In the genomic region with DNA sequence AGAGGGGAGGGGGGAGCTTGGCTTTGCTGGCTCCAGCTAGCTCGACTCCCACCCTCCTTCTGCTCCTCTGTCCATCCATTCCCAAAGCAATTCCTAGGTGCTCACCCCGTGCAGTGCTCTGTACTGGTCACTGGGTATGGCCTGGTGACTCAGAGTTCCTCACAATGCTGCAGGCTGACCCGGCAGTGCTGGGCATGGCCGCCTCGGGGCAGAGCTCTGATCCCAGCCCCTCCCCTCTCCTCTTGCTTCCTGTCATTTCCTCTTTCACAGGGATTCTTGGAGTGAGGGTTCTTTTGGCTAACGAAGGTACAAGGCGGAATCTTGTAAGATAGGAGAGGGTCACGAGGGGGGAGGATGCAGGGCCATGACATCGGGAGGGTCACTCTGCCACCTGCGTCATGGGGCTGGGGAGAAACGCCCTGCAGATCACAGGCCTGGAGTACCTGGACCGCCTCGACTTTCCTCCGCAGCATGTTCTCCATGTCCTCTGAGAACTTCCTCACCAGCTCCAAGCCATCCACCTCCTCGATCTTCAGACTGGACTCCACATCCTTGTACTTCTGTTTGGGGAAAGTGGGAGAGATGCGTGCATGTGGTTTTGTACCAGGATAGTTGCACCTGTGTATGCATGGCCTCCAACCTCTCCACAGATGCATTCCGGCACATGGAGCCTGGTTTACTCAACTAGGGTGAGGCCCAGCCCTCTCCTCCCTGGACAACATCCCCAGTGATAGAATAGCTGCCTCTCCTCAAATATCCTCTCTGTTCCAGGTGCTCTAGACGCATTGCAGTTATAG, we compare ENCODE assay signal across 1 cellular context.
TF ChIP-seq lines count a peak whose summit lies in the region.

No MANE protein-coding gene starts in this region.

TF ChIP-seq in IMR-90, 13 proteins besides CTCF, POLR2A, EP300 and RAD21:
- TF ChIP-seq FOS (IDR thresholded peaks at IDR 0.05; ENCODE audit: low read depth, low read length) (no peak), MAZ (IDR thresholded peaks at IDR 0.05; ENCODE audit: borderline replicate concordance, low read depth, low read length) (no peak), MAFK (IDR thresholded peaks at IDR 0.05; ENCODE audit: low read depth, low read length) (no peak), BHLHE40 (IDR thresholded peaks at IDR 0.05; ENCODE audit: low read depth, low read length) (no peak), RFX5 (IDR thresholded peaks at IDR 0.05; ENCODE audit: low read depth, low read length) (no peak), RCOR1 (IDR thresholded peaks at IDR 0.05; ENCODE audit: insufficient replicate concordance, low read length) (no peak), NFE2L2 (IDR thresholded peaks at IDR 0.05; ENCODE audit: low read depth, low read length) (no peak), SMC3 (IDR thresholded peaks at IDR 0.05; ENCODE audit: low read depth, low read length) (no peak), MXI1 (IDR thresholded peaks at IDR 0.05; ENCODE audit: borderline replicate concordance, low read depth, low read length) (no peak), CHD1 (IDR thresholded peaks at IDR 0.05; ENCODE audit: low read depth, low read length) (no peak), CEBPB (IDR thresholded peaks at IDR 0.05; ENCODE audit: low read depth, low read length) (no peak)
- TF ChIP-seq, protein P1, sequence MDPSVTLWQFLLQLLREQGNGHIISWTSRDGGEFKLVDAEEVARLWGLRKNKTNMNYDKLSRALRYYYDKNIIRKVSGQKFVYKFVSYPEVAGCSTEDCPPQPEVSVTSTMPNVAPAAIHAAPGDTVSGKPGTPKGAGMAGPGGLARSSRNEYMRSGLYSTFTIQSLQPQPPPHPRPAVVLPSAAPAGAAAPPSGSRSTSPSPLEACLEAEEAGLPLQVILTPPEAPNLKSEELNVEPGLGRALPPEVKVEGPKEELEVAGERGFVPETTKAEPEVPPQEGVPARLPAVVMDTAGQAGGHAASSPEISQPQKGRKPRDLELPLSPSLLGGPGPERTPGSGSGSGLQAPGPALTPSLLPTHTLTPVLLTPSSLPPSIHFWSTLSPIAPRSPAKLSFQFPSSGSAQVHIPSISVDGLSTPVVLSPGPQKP (IDR thresholded peaks at IDR 0.05; ENCODE audit: borderline replicate concordance, low read depth, low read length) = no peak
- TF ChIP-seq, protein P2, sequence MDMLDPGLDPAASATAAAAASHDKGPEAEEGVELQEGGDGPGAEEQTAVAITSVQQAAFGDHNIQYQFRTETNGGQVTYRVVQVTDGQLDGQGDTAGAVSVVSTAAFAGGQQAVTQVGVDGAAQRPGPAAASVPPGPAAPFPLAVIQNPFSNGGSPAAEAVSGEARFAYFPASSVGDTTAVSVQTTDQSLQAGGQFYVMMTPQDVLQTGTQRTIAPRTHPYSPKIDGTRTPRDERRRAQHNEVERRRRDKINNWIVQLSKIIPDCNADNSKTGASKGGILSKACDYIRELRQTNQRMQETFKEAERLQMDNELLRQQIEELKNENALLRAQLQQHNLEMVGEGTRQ (IDR thresholded peaks at IDR 0.05; ENCODE audit: low read depth, low read length) = no peak
TF ChIP-seq in IMR-90: peak in this region for 0.
